In genomic region chr22:27149886-27150529, GRCh38 we compare ENCODE assay signal across 19 cellular contexts.
DNase-seq lines count a peak whose midpoint lies in the region; ATAC-seq, FAIRE-seq and TF ChIP-seq lines count a peak whose summit lies in the region.
"Had no signal": no experiment of that assay in that cellular context is flagged by ENCODE, and none has a peak within 500 bp of the region (broad histone marks: within the 10 kb centered on the region; RNA-seq: fewer than 3 reads in every experiment).

No MANE protein-coding gene starts in this region.

- ATAC-seq in heart left ventricle (peak in 3 of 4 donors; percentile 29 to 47 (median 36)), body of pancreas (no peak), GM19395 (IDR thresholded peaks at IDR 0.05; ENCODE audit: unreplicated experiment) (no peak), HG02588 (IDR thresholded peaks at IDR 0.05; ENCODE audit: unreplicated experiment) (no peak)
- ATAC-seq: foreskin keratinocyte; stimulated activated naive CD8-positive, alpha-beta T cell treated with anti-CD3 and anti-CD28 coated beads, Interleukin-15, Interleukin-2, amounts not matched to agents 100 U/mL and 50 U/mL, for 24 hours had no signal

- no peak overlapping the region for H3K4me3 ChIP-seq in heart left ventricle
- no peak overlapping the region for H3K4me3 ChIP-seq in right atrium auricular region
- H3K4me3 ChIP-seq in keratinocyte (ENCODE audit: control insufficient read depth in 2 of 3, extremely low read depth in 1 of 3, insufficient read depth in 2 of 3, low read depth in 1 of 3, low read length in 3 of 3), result no peak overlapping the region
- no peak overlapping the region for H3K4me3 ChIP-seq in body of pancreas
- H3K4me3 ChIP-seq: HAP-1 had no signal

- H3K79me2 ChIP-seq in keratinocyte (ENCODE audit: control insufficient read depth, insufficient read depth, low read length), result no peaks in the 10 kb centered on the region

- dilution Hi-C loops in keratinocyte (cut with MboI; ENCODE audit: extremely low pct_ligation_motif_present, low sequenced_read_pairs), result no loop called here

- H3K27ac ChIP-seq in heart left ventricle, result no peak overlapping the region
- no peak overlapping the region for H3K27ac ChIP-seq in right atrium auricular region
- H3K27ac ChIP-seq in keratinocyte (ENCODE audit: control insufficient read depth, insufficient read depth, low read length), result no peak overlapping the region
- H3K27ac ChIP-seq in body of pancreas, result no peak overlapping the region
- H3K27ac ChIP-seq: foreskin keratinocyte had no signal

- FAIRE-seq in keratinocyte (lab: Jason Lieb, UNC), result peak; percentile 43
- FAIRE-seq: G401.6 had no signal

- H3K9me3 ChIP-seq in heart left ventricle, result peaks cover 0 to 9% (median 1%) of the 10 kb centered on the region in 12 donors
- peaks cover 0 to 19% of the 10 kb centered on the region in 2 donors for H3K9me3 ChIP-seq in right atrium auricular region
- H3K9me3 ChIP-seq in keratinocyte (ENCODE audit: control insufficient read depth, low read depth, low read length), result no peaks in the 10 kb centered on the region
- H3K9me3 ChIP-seq in body of pancreas, result no peaks in the 10 kb centered on the region
- H3K9me3 ChIP-seq: Caco-2 had no signal

- peak overlapping the region; percentile 6 for H3K4me3 Mint-ChIP-seq in dendritic cell treated with granulocyte-macrophage colony-stimulating factor and Interleukin-4, amounts not matched to agents 40 ng/mL and 50 ng/mL, for 4 days
- H3K4me3 Mint-ChIP-seq: activated naive CD4-positive, alpha-beta T cell treated with anti-CD3 and anti-CD28 coated beads, Interleukin-2, amount 10 ng/mL, durations not matched to agents 7 days and 5 days had no signal

- H3K9ac ChIP-seq in keratinocyte (ENCODE audit: control insufficient read depth, extremely low read depth, insufficient read depth, low read length), result no peak overlapping the region

- TF ChIP-seq CTCF in heart left ventricle (IDR thresholded peaks at IDR 0.05), result no peak
- TF ChIP-seq CTCF in right atrium auricular region (IDR thresholded peaks at IDR 0.05), result no peak
- no peak for TF ChIP-seq CTCF in keratinocyte (optimal IDR thresholded peaks at IDR 0.05 in 1 of 3, IDR thresholded peaks at IDR 0.05 in 1 of 3, conservative IDR thresholded peaks at IDR 0.05 in 1 of 3; ENCODE audit: extremely low read depth in 1 of 3, insufficient read depth in 2 of 3, low read length in 3 of 3)
- TF ChIP-seq CTCF in body of pancreas (IDR thresholded peaks at IDR 0.05), result no peak

- H3K27ac Mint-ChIP-seq in dendritic cell treated with granulocyte-macrophage colony-stimulating factor and Interleukin-4, amounts not matched to agents 40 ng/mL and 50 ng/mL, for 4 days, result peak overlapping the region; percentile 70
- H3K27ac Mint-ChIP-seq: activated naive CD4-positive, alpha-beta T cell treated with anti-CD3 and anti-CD28 coated beads, Interleukin-2, amount 10 ng/mL, durations not matched to agents 7 days and 5 days; naive thymus-derived CD8-positive, alpha-beta T cell had no signal

- H3K27me3 Mint-ChIP-seq in dendritic cell treated with granulocyte-macrophage colony-stimulating factor and Interleukin-4, amounts not matched to agents 40 ng/mL and 50 ng/mL, for 4 days, result no peaks in the 10 kb centered on the region

- peaks cover 0 to 31% (median 5%) of the 10 kb centered on the region in 9 donors for H3K27me3 ChIP-seq in heart left ventricle
- no peaks in the 10 kb centered on the region for H3K27me3 ChIP-seq in right atrium auricular region
- no peaks in the 10 kb centered on the region for H3K27me3 ChIP-seq in keratinocyte (ENCODE audit: control insufficient read depth, extremely low read depth, insufficient read depth, low read length)
- H3K27me3 ChIP-seq in body of pancreas, result no peaks in the 10 kb centered on the region
- H3K27me3 ChIP-seq: foreskin keratinocyte had no signal

- H3K36me3 Mint-ChIP-seq in dendritic cell treated with granulocyte-macrophage colony-stimulating factor and Interleukin-4, amounts not matched to agents 40 ng/mL and 50 ng/mL, for 4 days (ENCODE audit: low read depth), result no peaks in the 10 kb centered on the region
- H3K36me3 Mint-ChIP-seq: activated naive CD4-positive, alpha-beta T cell treated with anti-CD3 and anti-CD28 coated beads, Interleukin-2, amount 10 ng/mL, durations not matched to agents 7 days and 5 days had no signal

- H3K36me3 ChIP-seq in heart left ventricle (no peaks in the 10 kb centered on the region), right atrium auricular region (no peaks in the 10 kb centered on the region), keratinocyte (ENCODE audit: control insufficient read depth in 2 of 2, extremely low read depth in 1 of 2, insufficient read depth in 2 of 2, low read length in 2 of 2) (no peaks in the 10 kb centered on the region), body of pancreas (replicated peaks in 1 of 2; ENCODE audit: insufficient read depth in 1 of 2, low read depth in 2 of 2) (no peaks in the 10 kb centered on the region)
- H3K36me3 ChIP-seq: HAP-1 had no signal

- H2AFZ ChIP-seq in keratinocyte (ENCODE audit: control insufficient read depth, low read length), result peak overlapping the region; percentile 64

- TF ChIP-seq POLR2A in heart left ventricle (IDR thresholded peaks at IDR 0.05) (no peak), body of pancreas (IDR thresholded peaks at IDR 0.05) (no peak)

- H3K4me1 ChIP-seq in heart left ventricle (peaks cover 0 to 10% (median 0%) of the 10 kb centered on the region in 12 donors), right atrium auricular region (peaks cover 0 to 10% of the 10 kb centered on the region in 2 donors), keratinocyte (ENCODE audit: control insufficient read depth, extremely low read depth, insufficient read depth, low read length) (peaks cover 12% of the 10 kb centered on the region), body of pancreas (peaks cover 5% of the 10 kb centered on the region)
- H3K4me1 ChIP-seq: foreskin keratinocyte, HAP-1 had no signal

- H4K20me1 ChIP-seq in keratinocyte (ENCODE audit: control insufficient read depth, extremely low read depth, insufficient read depth, low read length), result no peaks in the 10 kb centered on the region

- intact Hi-C loops in heart left ventricle (cut with DNase I), result no loop called here
- intact Hi-C loops in dendritic cell treated with granulocyte-macrophage colony-stimulating factor and Interleukin-4, amounts not matched to agents 40 ng/mL and 50 ng/mL, for 4 days (cut with micrococcal nuclease), result no loop called here
- intact Hi-C loops in body of pancreas (cut with DNase I), result no loop called here

- WGBS in heart left ventricle, 4 donors, result 27 to 48% (median 39%) methylated on average over 12 of the region's 12 CpGs
- WGBS in body of pancreas, 2 donors, result 57 to 67% methylated on average over 12 of the region's 12 CpGs

- H3K4me2 ChIP-seq in keratinocyte (ENCODE audit: control insufficient read depth, extremely low read depth, insufficient read depth, low read depth, low read length), result peak overlapping the region; percentile 45

- H3K4me1 Mint-ChIP-seq in dendritic cell treated with granulocyte-macrophage colony-stimulating factor and Interleukin-4, amounts not matched to agents 40 ng/mL and 50 ng/mL, for 4 days (ENCODE audit: low read depth), result peaks cover 27% of the 10 kb centered on the region

- H3K9me3 Mint-ChIP-seq in dendritic cell treated with granulocyte-macrophage colony-stimulating factor and Interleukin-4, amounts not matched to agents 40 ng/mL and 50 ng/mL, for 4 days, result peaks cover 7% of the 10 kb centered on the region

- DNase-seq in heart left ventricle (no peak), right atrium auricular region (ENCODE audit: low spot score) (no peak), keratinocyte (ENCODE audit: low read depth, low spot score) (no peak), body of pancreas (no peak), OCI-M2 (lab: John Stamatoyannopoulos, UW; ENCODE audit: unreplicated experiment) (no peak)
- DNase-seq: ACHN; activated naive CD4-positive, alpha-beta T cell treated with anti-CD3 and anti-CD28 coated beads, Interleukin-2, amount 10 ng/mL, durations not matched to agents 7 days and 5 days; activated T-cell treated with anti-CD3 and anti-CD28 coated beads for 4 hours; Caco-2; foreskin keratinocyte; NCI-H1694; NCI-H446 treated with DMSO at 0.1 percent for 48 hours; stimulated activated naive CD8-positive, alpha-beta T cell treated with anti-CD3 and anti-CD28 coated beads, Interleukin-15, Interleukin-2, amounts not matched to agents 100 U/mL and 50 U/mL, for 24 hours had no signal

- H3K9me1 ChIP-seq in keratinocyte (ENCODE audit: control insufficient read depth, extremely low read depth, insufficient read depth, low read length), result no peaks in the 10 kb centered on the region

Comparison
In these comparisons a context has a peak if more than half of its experiments do, and no peak if none do; other contexts are left out.
1. ATAC-seq: peak in heart left ventricle (3 of 4); none in body of pancreas (single experiment), GM19395 (single experiment) and HG02588 (single experiment).